ENCODE assay signal across 1 cellular context in the genomic region with DNA sequence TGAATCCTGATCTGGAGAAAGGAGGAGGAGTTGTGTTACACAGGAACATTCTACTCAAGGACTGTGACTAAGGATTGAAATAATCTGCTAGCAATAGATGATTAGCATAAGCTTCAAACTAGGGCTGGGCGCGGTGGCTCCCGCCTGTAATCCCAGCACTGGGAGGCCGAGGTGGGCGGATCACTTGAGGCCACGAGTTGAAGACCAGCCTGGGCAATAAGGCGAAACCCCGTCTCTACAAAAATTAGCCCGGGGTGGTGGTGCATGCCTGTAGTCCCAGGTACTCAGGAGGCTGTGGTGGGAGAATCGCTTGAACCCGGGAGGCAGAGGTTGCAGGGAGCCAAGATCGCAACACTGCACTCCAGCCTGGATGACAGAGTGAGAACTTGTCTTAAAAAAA.
TF ChIP-seq lines count a peak whose summit lies in the region.

No MANE protein-coding gene starts in this region.

TF ChIP-seq in IMR-90, 13 proteins besides CTCF, POLR2A, EP300 and RAD21:
- TF ChIP-seq SMC3 (IDR thresholded peaks at IDR 0.05; ENCODE audit: low read depth, low read length) (no peak), BHLHE40 (IDR thresholded peaks at IDR 0.05; ENCODE audit: low read depth, low read length) (no peak), MXI1 (IDR thresholded peaks at IDR 0.05; ENCODE audit: borderline replicate concordance, low read depth, low read length) (no peak), MAZ (IDR thresholded peaks at IDR 0.05; ENCODE audit: borderline replicate concordance, low read depth, low read length) (no peak), RCOR1 (IDR thresholded peaks at IDR 0.05; ENCODE audit: insufficient replicate concordance, low read length) (no peak)
- TF ChIP-seq, protein P1, sequence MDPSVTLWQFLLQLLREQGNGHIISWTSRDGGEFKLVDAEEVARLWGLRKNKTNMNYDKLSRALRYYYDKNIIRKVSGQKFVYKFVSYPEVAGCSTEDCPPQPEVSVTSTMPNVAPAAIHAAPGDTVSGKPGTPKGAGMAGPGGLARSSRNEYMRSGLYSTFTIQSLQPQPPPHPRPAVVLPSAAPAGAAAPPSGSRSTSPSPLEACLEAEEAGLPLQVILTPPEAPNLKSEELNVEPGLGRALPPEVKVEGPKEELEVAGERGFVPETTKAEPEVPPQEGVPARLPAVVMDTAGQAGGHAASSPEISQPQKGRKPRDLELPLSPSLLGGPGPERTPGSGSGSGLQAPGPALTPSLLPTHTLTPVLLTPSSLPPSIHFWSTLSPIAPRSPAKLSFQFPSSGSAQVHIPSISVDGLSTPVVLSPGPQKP (IDR thresholded peaks at IDR 0.05; ENCODE audit: borderline replicate concordance, low read depth, low read length) = no peak
- TF ChIP-seq, protein P2, sequence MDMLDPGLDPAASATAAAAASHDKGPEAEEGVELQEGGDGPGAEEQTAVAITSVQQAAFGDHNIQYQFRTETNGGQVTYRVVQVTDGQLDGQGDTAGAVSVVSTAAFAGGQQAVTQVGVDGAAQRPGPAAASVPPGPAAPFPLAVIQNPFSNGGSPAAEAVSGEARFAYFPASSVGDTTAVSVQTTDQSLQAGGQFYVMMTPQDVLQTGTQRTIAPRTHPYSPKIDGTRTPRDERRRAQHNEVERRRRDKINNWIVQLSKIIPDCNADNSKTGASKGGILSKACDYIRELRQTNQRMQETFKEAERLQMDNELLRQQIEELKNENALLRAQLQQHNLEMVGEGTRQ (IDR thresholded peaks at IDR 0.05; ENCODE audit: low read depth, low read length) = no peak
